In the genomic region with DNA sequence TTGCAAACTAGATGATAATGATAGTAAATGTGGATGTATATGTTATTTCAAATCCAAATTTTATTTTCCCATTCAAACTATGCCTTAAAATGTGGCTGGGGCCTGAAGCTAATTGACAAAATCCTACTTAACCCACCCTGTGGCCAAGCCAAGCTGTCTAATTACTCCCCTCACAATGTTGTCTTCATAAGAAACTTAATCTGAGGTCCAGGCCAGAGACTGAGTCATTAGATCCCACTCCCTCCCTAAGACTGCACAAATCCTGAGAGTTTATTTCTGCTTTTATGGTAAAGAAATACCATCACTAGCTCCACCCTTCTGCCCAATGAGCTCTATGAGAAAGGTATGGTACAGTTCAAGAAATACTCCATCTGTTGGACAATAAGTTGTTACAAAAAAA, we compare ENCODE assay signal across 19 cellular contexts. TPM values are rescaled to one million over a fixed set of nuclear protein-coding genes. Genes with fewer than 3 reads are reported as not detected.
"Had no signal": no experiment of that assay in that cellular context is flagged by ENCODE, and none has a peak within 500 bp of the region (broad histone marks: within the 10 kb centered on the region; RNA-seq: fewer than 3 reads in every experiment).

No MANE protein-coding gene starts in this region.

- H3K36me3 Mint-ChIP-seq: stimulated activated naive B cell treated with anti-CD40 and anti-IgM and Interleukin-4, amounts not matched to agents 10 μg/mL and 1 μg/mL and 100 μg/mL, for 72 hours had no signal

- H3K4me3 Mint-ChIP-seq: activated B cell treated with CpG ODN at 0.5 μM for 24 hours; neural crest cell; stimulated activated naive B cell treated with anti-CD40 and anti-IgM and Interleukin-4, amounts not matched to agents 10 μg/mL and 1 μg/mL and 100 μg/mL, for 72 hours had no signal

- H3K27ac ChIP-seq: ascending aorta, epithelial cell of prostate, lower lobe of right lung, tibial artery had no signal

- H3K36me3 ChIP-seq: ascending aorta, lower lobe of right lung, tibial artery had no signal

- H3K4me3 ChIP-seq: ascending aorta, heart left ventricle, lower lobe of right lung, tibial artery had no signal

- H3K9me3 Mint-ChIP-seq: activated B cell treated with CpG ODN at 0.5 μM for 24 hours; neural crest cell; stimulated activated naive B cell treated with anti-CD40 and anti-IgM and Interleukin-4, amounts not matched to agents 10 μg/mL and 1 μg/mL and 100 μg/mL, for 72 hours had no signal

- H3K9me3 ChIP-seq: ascending aorta, heart left ventricle, lower lobe of right lung, tibial artery had no signal

- ATAC-seq: stimulated activated naive B cell treated with anti-CD40 and anti-IgM and Interleukin-4, amounts not matched to agents 10 μg/mL and 1 μg/mL and 100 μg/mL, for 72 hours had no signal

- DNase-seq: activated B cell treated with CpG ODN at 0.5 μM for 24 hours; activated CD4-positive, alpha-beta T cell treated with anti-CD3 and anti-CD28 coated beads, Interleukin-2, amount 50 U/mL, for 1 hour; activated naive CD4-positive, alpha-beta T cell; activated T-cell treated with anti-CD3 and anti-CD28 coated beads for 4 hours; foreskin melanocyte; lower lobe of right lung; midbrain; stimulated activated CD4-positive, alpha-beta T cell treated with anti-CD3 and anti-CD28 coated beads, Interleukin-2, amount 100 ng/mL, for 48 hours; stimulated activated naive B cell treated with anti-CD40 and anti-IgM and Interleukin-4, amounts not matched to agents 10 μg/mL and 1 μg/mL and 100 μg/mL, for 72 hours; T-helper 2 cell had no signal

- H3K4me1 ChIP-seq: ascending aorta, lower lobe of right lung, tibial artery had no signal

- H3K27ac Mint-ChIP-seq: activated B cell treated with CpG ODN at 0.5 μM for 24 hours; stimulated activated naive B cell treated with anti-CD40 and anti-IgM and Interleukin-4, amounts not matched to agents 10 μg/mL and 1 μg/mL and 100 μg/mL, for 72 hours had no signal

- H3K4me1 Mint-ChIP-seq: activated B cell treated with CpG ODN at 0.5 μM for 24 hours; stimulated activated naive B cell treated with anti-CD40 and anti-IgM and Interleukin-4, amounts not matched to agents 10 μg/mL and 1 μg/mL and 100 μg/mL, for 72 hours had no signal

- H3K27me3 ChIP-seq: ascending aorta, tibial artery had no signal

RNA-seq across cellular contexts. Expression of a gene that starts 16.5 kb away (rescaled TPM):
- total RNA-seq: activated B cell treated with CpG ODN at 0.5 μM for 24 hours, ascending aorta, dermis microvascular lymphatic vessel endothelial cell, fibroblast of lung, lower lobe of right lung, osteoblast, pulmonary artery endothelial cell had no signal
